Comparison of ENCODE assay signal across 8 cellular contexts in genomic region chr7:102287082-102287464, GRCh38. TPM values are rescaled to one million over a fixed set of nuclear protein-coding genes. Genes with fewer than 3 reads are reported as not detected.
DNase-seq lines count a peak whose midpoint lies in the region; ATAC-seq and TF ChIP-seq lines count a peak whose summit lies in the region.

No MANE protein-coding gene starts in this region.

- peak overlapping the region; percentile 72 for H3K9ac ChIP-seq in HCT116 (ENCODE audit: low read length)

- peaks cover 6% of the 10 kb centered on the region; the same call in 1 of the 2 replicates for H3K79me2 ChIP-seq in HCT116 (ENCODE audit: insufficient read depth, low read length)

- RAD21 ChIA-PET in HCT116 (lab: Charles Lee; ENCODE audit: low non-redundant PET in 1 of 2, low total read pairs in 2 of 2, uncharacterized antibody in 2 of 2, unreplicated experiment in 2 of 2), result no interaction called here

- H3K36me3 ChIP-seq in HCT116 (ENCODE audit: control insufficient read depth in 1 of 2, insufficient read depth in 2 of 2, low read length in 2 of 2), result no peaks in the 10 kb centered on the region
- H3K36me3 ChIP-seq in thymus (ENCODE audit: control insufficient read depth, insufficient read depth), result no peaks in the 10 kb centered on the region

- no peaks in the 10 kb centered on the region for H3K27me3 Mint-ChIP-seq in activated naive CD8-positive, alpha-beta T cell

- H3K4me3 Mint-ChIP-seq in activated naive CD8-positive, alpha-beta T cell, result peak overlapping the region; percentile 47

- CTCF ChIA-PET in AG04449 (lab: Yijun Ruan, JAX), result interaction anchor here (1.0 to 1.2 kb wide), 3 partner anchors 12 to 118 kb away, joined by 3 to 6 read pairs (median 3); no protein-coding TSS in a partner anchor
- CTCF ChIA-PET in HCT116 (lab: Charles Lee), result interaction anchor here (1.3 kb wide), 1 partner anchor 8 kb away, joined by 4 read pairs; no protein-coding TSS in a partner anchor

- no peak overlapping the region for H2AFZ ChIP-seq in HCT116 (ENCODE audit: low read depth, low read length, poor library complexity, severe bottlenecking)

- H3K4me1 Mint-ChIP-seq in activated naive CD8-positive, alpha-beta T cell (ENCODE audit: low read depth), result peaks cover 34% of the 10 kb centered on the region

- no peak for DNase-seq in AG04449 (ENCODE audit: low read depth, low spot score)
- no peak for DNase-seq in HCT116 (ENCODE audit: low read depth, low spot score)
- DNase-seq in left lobe of liver (ENCODE audit: low spot score), result no peak
- no peak for DNase-seq in NCI-H1092 treated with DMSO at 0.1 percent for 48 hours (lab: John Stamatoyannopoulos, UW)

- POLR2A ChIA-PET in AG04449 (lab: Yijun Ruan, JAX), result interaction anchor here (1.1 kb wide), 1 partner anchor 105 kb away, joined by 3 read pairs; no protein-coding TSS in a partner anchor
- POLR2A ChIA-PET in HCT116 (lab: Charles Lee), result no interaction called here

- WGBS in thymus, result under 1% methylated on average over 38 of the region's 38 CpGs

- no TSS peak for BruUV-seq in HCT116 (replicated peaks; lab: Mats Ljungman, UMichigan)

- H3K9me3 Mint-ChIP-seq in activated naive CD8-positive, alpha-beta T cell (ENCODE audit: low read depth), result no peaks in the 10 kb centered on the region

- H3K4me1 ChIP-seq in HCT116 (ENCODE audit: control insufficient read depth in 1 of 2, insufficient read depth in 2 of 2, low read length in 2 of 2), result peaks cover 15 to 23% of the 10 kb centered on the region in 2 experiments
- H3K4me1 ChIP-seq in thymus (ENCODE audit: control insufficient read depth, insufficient read depth, low read length), result peaks cover 16% of the 10 kb centered on the region

- intact Hi-C loops in HCT116 (cut with micrococcal nuclease), result no loop called here

- H3K4me3 ChIP-seq in AG04449 (ENCODE audit: low read depth, low read length) (peak overlapping the region; percentile 69), HCT116 (replicated peaks in 1 of 2; ENCODE audit: low read depth in 1 of 2, low read length in 2 of 2) (peak overlapping the region; percentile 69 to 76), thymus (ENCODE audit: low read length) (peak overlapping the region; percentile 61)

- ATAC-seq in HCT116, result peak; percentile 42
- ATAC-seq in left lobe of liver, result peak; percentile 32
- ATAC-seq in GM21576 (IDR thresholded peaks at IDR 0.05; ENCODE audit: unreplicated experiment), result no peak
- no peak for ATAC-seq in activated CD4-positive, CD25-positive, alpha-beta regulatory T cell treated with anti-CD3 and anti-CD28 coated beads, Interleukin-2, amount 50 U/mL, for 24 hours

- no peak overlapping the region for H3K27ac Mint-ChIP-seq in activated naive CD8-positive, alpha-beta T cell

- H3K4me2 ChIP-seq in HCT116 (ENCODE audit: low read length), result peak overlapping the region; percentile 96

- no peaks in the 10 kb centered on the region for H3K36me3 Mint-ChIP-seq in activated naive CD8-positive, alpha-beta T cell

- TF ChIP-seq POLR2A in HCT116 (IDR thresholded peaks at IDR 0.05; ENCODE audit: borderline replicate concordance, extremely low read depth, insufficient read depth, insufficient read length), result no peak

- no peak for TF ChIP-seq RAD21 in HCT116 (IDR thresholded peaks at IDR 0.05; ENCODE audit: low read depth)

- no peaks in the 10 kb centered on the region for H3K9me3 ChIP-seq in HCT116 (ENCODE audit: control insufficient read depth in 1 of 2, insufficient read depth in 1 of 2, low read depth in 1 of 2, low read length in 2 of 2)
- H3K9me3 ChIP-seq in thymus (ENCODE audit: control insufficient read depth), result no peaks in the 10 kb centered on the region

- H4K20me1 ChIP-seq in HCT116 (ENCODE audit: insufficient read depth), result no peaks in the 10 kb centered on the region

- H3K27ac ChIP-seq in HCT116 (ENCODE audit: low read depth, low read length) (peak overlapping the region; percentile 59), thymus (ENCODE audit: low read depth) (no peak overlapping the region)

- H3K27me3 ChIP-seq in HCT116 (ENCODE audit: insufficient read depth, low read length), result no peaks in the 10 kb centered on the region
- H3K27me3 ChIP-seq in thymus (ENCODE audit: control insufficient read depth, insufficient read depth), result peaks cover 34% of the 10 kb centered on the region

- H3K9me2 ChIP-seq in HCT116 (ENCODE audit: insufficient read depth), result no peaks in the 10 kb centered on the region

- TF ChIP-seq CTCF in AG04449 (IDR thresholded peaks at IDR 0.05; ENCODE audit: insufficient read depth, low read length, missing control alignments) (no peak), HCT116 (IDR thresholded peaks at IDR 0.05 in 2 of 3, conservative IDR thresholded peaks at IDR 0.05 in 1 of 3; ENCODE audit: borderline replicate concordance in 1 of 3, insufficient read depth in 1 of 3, low read depth in 2 of 3, low read length in 2 of 3) (no peak)

TF ChIP-seq in HCT116, 20 proteins besides CTCF, POLR2A, EP300 and RAD21:
- no peak for TF ChIP-seq SP1 (IDR thresholded peaks at IDR 0.05; ENCODE audit: low read depth)
- no peak for TF ChIP-seq FOSL1 (IDR thresholded peaks at IDR 0.05; ENCODE audit: low read depth)

RNA-seq across cellular contexts. Expression of gene SH2B2, which starts 0.4 kb away (rescaled TPM):
- total RNA-seq in HCT116 (2021; ENCODE audit: unreplicated experiment) (11.8 TPM), left lobe of liver (3.0 TPM)
- polyA plus RNA-seq in HCT116 (2012), result 7.6 and 9.1 TPM in 2 replicates
- 3.9 TPM for polyA plus RNA-seq in thymus

Comparison
In these comparisons a context has a peak if more than half of its experiments do, and no peak if none do; other contexts are left out.
1. ATAC-seq: peak in HCT116 (single experiment) and left lobe of liver (single experiment); none in GM21576 (single experiment) and activated CD4-positive, CD25-positive, alpha-beta regulatory T cell treated with anti-CD3 and anti-CD28 coated beads, Interleukin-2, amount 50 U/mL, for 24 hours (0 of 2).
2. Peak in every context shown above with its lines, with median percentiles within 50 percentile points of each other: H3K4me3 ChIP-seq.